ENCODE assay signal across 8 cellular contexts in genomic region chr3:52456800-52457183, GRCh38. TPM values are rescaled to one million over a fixed set of nuclear protein-coding genes. Genes with fewer than 3 reads are reported as not detected.
A peak's percentile ranks its signal among the peaks of the same experiment; 100 is the strongest.
DNase-seq lines count a peak whose midpoint lies in the region; ATAC-seq, FAIRE-seq and TF ChIP-seq lines count a peak whose summit lies in the region.

No MANE protein-coding gene starts in this region.

- no peak for TF ChIP-seq CTCF in GM12878 (IDR thresholded peaks at IDR 0.05 in 2 of 3, conservative IDR thresholded peaks at IDR 0.05 in 1 of 3; ENCODE audit: control insufficient read depth in 2 of 3, extremely low read depth in 1 of 3, insufficient read depth in 1 of 3, low read depth in 3 of 3, low read length in 3 of 3)
- TF ChIP-seq CTCF in lung (IDR thresholded peaks at IDR 0.05; ENCODE audit: control extremely low read depth, extremely low read depth), result no peak
- no peak for TF ChIP-seq CTCF in upper lobe of right lung (IDR thresholded peaks at IDR 0.05)
- TF ChIP-seq CTCF in GM13977 (IDR thresholded peaks at IDR 0.05; ENCODE audit: extremely low read depth, insufficient read depth, missing control alignments), result no peak

- no peaks in the 10 kb centered on the region for H3K9me3 Mint-ChIP-seq in activated naive CD4-positive, alpha-beta T cell treated with anti-CD3 and anti-CD28 coated beads, Interleukin-2, amount 50 U/mL, for 24 hours

- SMC1A ChIA-PET in GM12878 (lab: Charles Lee; ENCODE audit: uncharacterized antibody, unreplicated experiment), result interaction anchor here (0.8 to 2.0 kb wide), 2 partner anchors 11 to 78 kb away, joined by 3 to 6 read pairs; partner anchors contain the start of gene SEMA3G

- ATAC-seq in GM12878, result no peak
- ATAC-seq in lung (ENCODE audit: insufficient read depth, low FRiP score), result no peak
- no peak for ATAC-seq in upper lobe of right lung
- ATAC-seq in esophagus mucosa, result no peak

- H3K4me1 ChIP-seq in GM12878 (ENCODE audit: control insufficient read depth, insufficient read depth, low read length) (peaks cover 36% of the 10 kb centered on the region), lung (ENCODE audit: control insufficient read depth in 2 of 2, insufficient read depth in 2 of 2, low read length in 2 of 2) (peaks cover 0 to 15% of the 10 kb centered on the region in 2 donors), upper lobe of right lung (peaks cover 24% of the 10 kb centered on the region)

- no peak for TF ChIP-seq EP300 in GM12878 (IDR thresholded peaks at IDR 0.05; ENCODE audit: borderline replicate concordance in 1 of 2, control insufficient read depth in 1 of 2, low read depth in 2 of 2, low read length in 2 of 2)

- intact Hi-C loops in GM12878 (cut with micrococcal nuclease; ENCODE audit: unreplicated experiment), result loop anchor here (5.0 to 10.0 kb wide), 2 partner anchors 81 to 228 kb away; partner anchors contain the start of genes GNL3, PBRM1 and UQCC5
- intact Hi-C loops in upper lobe of right lung (cut with DNase I), result no loop called here

- CTCF ChIA-PET in GM12878 (lab: Yijun Ruan, JAX), result interaction anchor here (1.5 to 5.1 kb wide), 3 partner anchors 10 to 117 kb away, joined by 3 to 34 read pairs (median 6); partner anchors contain the start of gene SEMA3G

- FAIRE-seq in GM12878 (lab: Jason Lieb, UNC), result no peak

- no peak for DNase-seq in activated naive CD4-positive, alpha-beta T cell treated with Interleukin-2 at 50 U/mL for 16 hours
- DNase-seq in GM12878 (ENCODE audit: low read depth, low spot score) (no peak), lung (ENCODE audit: low spot score) (no peak), upper lobe of right lung (no peak), GM13977 (ENCODE audit: low spot score) (no peak), NCI-H345 (lab: John Stamatoyannopoulos, UW) (no peak)

- WGBS in GM12878 (ENCODE audit: insufficient coverage, insufficient replicate concordance, low lambda C conversion rate, missing lambda C conversion rate), result 91% methylated on average over 5 of the region's 5 CpGs
- 79 to 91% methylated on average over 5 of the region's 5 CpGs for WGBS in lung, 2 donors

- peak overlapping the region; percentile 98 for H3K4me2 ChIP-seq in GM12878 (ENCODE audit: control insufficient read depth, insufficient read depth)

- RAD21 ChIA-PET in GM12878 (lab: Charles Lee; ENCODE audit: unreplicated experiment), result no interaction called here

- BruUV-seq in GM12878 (replicated peaks; lab: Mats Ljungman, UMichigan), result TSS peak; percentile 59

- H3K36me3 Mint-ChIP-seq in activated naive CD4-positive, alpha-beta T cell treated with anti-CD3 and anti-CD28 coated beads, Interleukin-2, amount 50 U/mL, for 24 hours, result peaks cover 3% of the 10 kb centered on the region

- peak overlapping the region; percentile 93 for H3K4me3 Mint-ChIP-seq in activated naive CD4-positive, alpha-beta T cell treated with anti-CD3 and anti-CD28 coated beads, Interleukin-2, amount 50 U/mL, for 24 hours

- no peak; the same call in 1 of the 2 replicates for TF ChIP-seq POLR2A in GM12878 (IDR thresholded peaks at IDR 0.05; ENCODE audit: low read depth, low read length)

- H4K20me1 ChIP-seq in GM12878 (ENCODE audit: control insufficient read depth, insufficient read depth), result no peaks in the 10 kb centered on the region

- no peak overlapping the region for H3K9ac ChIP-seq in GM12878 (ENCODE audit: control insufficient read depth, insufficient read depth, low read length)

- H3K4me3 ChIP-seq in GM12878 (peak overlapping the region; percentile 88), lung (peak overlapping the region; percentile 46), upper lobe of right lung (peak overlapping the region; percentile 74)

- H3K79me2 ChIP-seq in GM12878 (ENCODE audit: control insufficient read depth, insufficient read depth, low read length), result peaks cover 26% of the 10 kb centered on the region

- peaks cover 49% of the 10 kb centered on the region for H3K4me1 Mint-ChIP-seq in activated naive CD4-positive, alpha-beta T cell treated with anti-CD3 and anti-CD28 coated beads, Interleukin-2, amount 50 U/mL, for 24 hours

- POLR2A ChIA-PET in GM12878 (lab: Charles Lee), result interaction anchor here (0.6 to 1.7 kb wide), 3 partner anchors 8 to 512 kb away, joined by 3 to 4 read pairs (median 4); no protein-coding TSS in a partner anchor

- TF ChIP-seq RAD21 in GM12878 (IDR thresholded peaks at IDR 0.05; ENCODE audit: insufficient read depth, low read depth, low read length), result no peak

- peaks cover 0 to 14% of the 10 kb centered on the region in 2 experiments; a peak in 3 of 4 replicates for H3K36me3 ChIP-seq in GM12878 (ENCODE audit: control insufficient read depth in 2 of 2, insufficient read depth in 2 of 2, low read length in 1 of 2)
- peaks cover 5 to 11% of the 10 kb centered on the region in 2 donors for H3K36me3 ChIP-seq in lung (ENCODE audit: control insufficient read depth in 2 of 2, insufficient read depth in 2 of 2, low read length in 2 of 2)
- H3K36me3 ChIP-seq in upper lobe of right lung, result peaks cover 35% of the 10 kb centered on the region

- H3K27ac ChIP-seq in GM12878 (ENCODE audit: control insufficient read depth, insufficient read depth) (no peak overlapping the region), lung (ENCODE audit: low read depth in 1 of 2, low read length in 1 of 2) (peak overlapping the region; percentile 48 to 88), upper lobe of right lung (peak overlapping the region; percentile 95)

- in situ Hi-C loops in GM12878 (cut with MboI) (no loop called here), GM13977 (cut with MboI; ENCODE audit: low pct_unique_long_range_greater_than_20kb, low sequenced_read_pairs, unreplicated experiment) (no loop called here)

- H2AFZ ChIP-seq in GM12878 (ENCODE audit: control insufficient read depth, low read depth, low read length), result no peak overlapping the region

- H3K27ac Mint-ChIP-seq in activated naive CD4-positive, alpha-beta T cell treated with anti-CD3 and anti-CD28 coated beads, Interleukin-2, amount 50 U/mL, for 24 hours, result peak overlapping the region; percentile 78

- H3K9me3 ChIP-seq in GM12878 (replicated peaks; ENCODE audit: control insufficient read depth, insufficient read depth, low read length) (no peaks in the 10 kb centered on the region), lung (ENCODE audit: control insufficient read depth in 2 of 2, insufficient read depth in 1 of 2, low read length in 1 of 2) (no peaks in the 10 kb centered on the region), upper lobe of right lung (no peaks in the 10 kb centered on the region)

- no peaks in the 10 kb centered on the region for H3K27me3 ChIP-seq in GM12878 (replicated peaks in 1 of 2; ENCODE audit: control insufficient read depth in 2 of 2, insufficient read depth in 2 of 2, low read length in 1 of 2)
- no peaks in the 10 kb centered on the region for H3K27me3 ChIP-seq in lung (ENCODE audit: control insufficient read depth, insufficient read depth)
- no peaks in the 10 kb centered on the region for H3K27me3 ChIP-seq in upper lobe of right lung

- no peaks in the 10 kb centered on the region for H3K27me3 Mint-ChIP-seq in activated naive CD4-positive, alpha-beta T cell treated with anti-CD3 and anti-CD28 coated beads, Interleukin-2, amount 50 U/mL, for 24 hours

RNA-seq across cellular contexts. Expression of gene NISCH, which starts 1.4 kb away (rescaled TPM):
- total RNA-seq in GM12878 (2013; cell fraction: nucleolus; rRNA removed), result 170 and 189 TPM in 2 replicates
- total RNA-seq in GM12878 (2014; rRNA removed) (36.3 and 36.5 TPM in 2 replicates), GM12878 (2014; rRNA removed; fragmentation: Illumina TruSeq; extraction: Trizol) (16.1 and 16.6 TPM in 2 replicates), GM12878 (2021) (42.5 and 52.5 TPM in 2 replicates), lung (100 to 1,000 TPM in 1 of 2 donors, 10 to 100 TPM in 1; 80.0 to 127 TPM), upper lobe of right lung (94.6 TPM), esophagus mucosa (38.0 TPM)
- polyA plus RNA-seq in GM12878 (2011; ENCODE audit: low read depth), result 16.4 TPM
- polyA plus RNA-seq in GM12878 (2011; rRNA removed) (26.9 and 39.0 TPM in 2 replicates), GM12878 (2014; fragmentation: Illumina TruSeq; extraction: Trizol) (19.2 and 25.0 TPM in 2 replicates), GM12878 (2014; fragmentation: Nextera tagmentation; extraction: Ambion mirVana) (1 to 10 TPM in 1 of 2 experiments, under 1 TPM in 1; 0.76 to 1.5 TPM), GM12878 (2014; rRNA removed) (45.3 and 48.9 TPM in 2 replicates), GM12878 (2016; fragmentation: Nextera tagmentation; extraction: Ambion mirVana) (10 to 100 TPM; 23.7 to 24.2 TPM), lung (10 to 100 TPM; 37.8 to 47.3 TPM)
- polyA plus RNA-seq in GM12878 (2011; cell fraction: cytosol; rRNA removed), result 37.5 and 47.9 TPM in 2 replicates
- polyA plus RNA-seq in GM12878 (2011; cell fraction: nucleus; rRNA removed), result 404 and 409 TPM in 2 replicates
- polyA plus RNA-seq in GM12878 (2012), result 32.7 and 32.8 TPM in 2 replicates
- 39.2 and 53.1 TPM in 2 replicates for polyA minus RNA-seq in GM12878 (2011; rRNA and poly(A)+ RNA removed)
- polyA minus RNA-seq in GM12878 (2011; cell fraction: cytosol; rRNA and poly(A)+ RNA removed), result 20.0 and 23.0 TPM in 2 replicates
- polyA minus RNA-seq in GM12878 (2011; cell fraction: nucleus; rRNA and poly(A)+ RNA removed), result 51.7 and 84.7 TPM in 2 replicates

RNA-seq across cellular contexts. Expression of gene TNNC1, which starts 3.0 kb away (rescaled TPM):
- not detected in 2 replicates for total RNA-seq in GM12878 (2013; cell fraction: nucleolus; rRNA removed)
- total RNA-seq in GM12878 (2014; rRNA removed) (0.60 and 0.96 TPM in 2 replicates), GM12878 (2014; rRNA removed; fragmentation: Illumina TruSeq; extraction: Trizol) (0.46 TPM in 1 of 2 replicates, not detected in the other), GM12878 (2021) (0.41 TPM in 1 of 2 replicates, not detected in the other), lung (10 to 100 TPM; 31.3 to 35.6 TPM), upper lobe of right lung (88.9 TPM), esophagus mucosa (0.88 TPM)
- not detected for polyA plus RNA-seq in GM12878 (2011; ENCODE audit: low read depth)
- polyA plus RNA-seq in GM12878 (2011; rRNA removed) (1.3 and 1.8 TPM in 2 replicates), GM12878 (2014; fragmentation: Illumina TruSeq; extraction: Trizol) (0.35 and 0.46 TPM in 2 replicates), GM12878 (2014; fragmentation: Nextera tagmentation; extraction: Ambion mirVana) (under 1 TPM in 1 of 2 experiments, not detected in 1; 0.13 TPM), GM12878 (2014; rRNA removed) (0.77 and 0.85 TPM in 2 replicates), GM12878 (2016; fragmentation: Nextera tagmentation; extraction: Ambion mirVana) (under 1 TPM; 0.40 to 0.66 TPM), lung (100 to 1,000 TPM in 1 of 2 donors, 10 to 100 TPM in 1; 17.3 to 250 TPM)
- polyA plus RNA-seq in GM12878 (2011; cell fraction: cytosol; rRNA removed), result 1.1 and 1.4 TPM in 2 replicates
- 4.0 and 5.2 TPM in 2 replicates for polyA plus RNA-seq in GM12878 (2011; cell fraction: nucleus; rRNA removed)
- polyA plus RNA-seq in GM12878 (2012), result 2.0 and 2.3 TPM in 2 replicates
- 0.46 and 0.59 TPM in 2 replicates for polyA minus RNA-seq in GM12878 (2011; rRNA and poly(A)+ RNA removed)
- not detected in 2 replicates for polyA minus RNA-seq in GM12878 (2011; cell fraction: cytosol; rRNA and poly(A)+ RNA removed)
- polyA minus RNA-seq in GM12878 (2011; cell fraction: nucleus; rRNA and poly(A)+ RNA removed), result 3.3 TPM in 1 of 2 replicates, not detected in the other

RNA-seq across cellular contexts. Expression of gene SEMA3G, which starts 11.9 kb away (rescaled TPM):
- 0.15 TPM in 1 of 2 replicates, not detected in the other for total RNA-seq in GM12878 (2013; cell fraction: nucleolus; rRNA removed)
- total RNA-seq in GM12878 (2014; rRNA removed) (0.05 TPM in 1 of 2 replicates, not detected in the other), GM12878 (2014; rRNA removed; fragmentation: Illumina TruSeq; extraction: Trizol) (not detected in 2 replicates), GM12878 (2021) (0.27 TPM in 1 of 2 replicates, not detected in the other), lung (10 to 100 TPM; 10.6 to 30.8 TPM), upper lobe of right lung (27.6 TPM), esophagus mucosa (2.7 TPM)
- not detected for polyA plus RNA-seq in GM12878 (2011; ENCODE audit: low read depth)
- polyA plus RNA-seq in GM12878 (2011; rRNA removed) (not detected in 2 replicates), GM12878 (2014; fragmentation: Illumina TruSeq; extraction: Trizol) (0.03 TPM in 1 of 2 replicates, not detected in the other), GM12878 (2014; fragmentation: Nextera tagmentation; extraction: Ambion mirVana) (not detected), GM12878 (2014; rRNA removed) (0.04 TPM in 1 of 2 replicates, not detected in the other), GM12878 (2016; fragmentation: Nextera tagmentation; extraction: Ambion mirVana) (not detected), lung (10 to 100 TPM in 1 of 2 donors, 1 to 10 TPM in 1; 5.1 to 19.1 TPM)
- not detected in 2 replicates for polyA plus RNA-seq in GM12878 (2011; cell fraction: cytosol; rRNA removed)
- polyA plus RNA-seq in GM12878 (2011; cell fraction: nucleus; rRNA removed), result not detected in 2 replicates
- not detected in 2 replicates for polyA plus RNA-seq in GM12878 (2012)
- polyA minus RNA-seq in GM12878 (2011; rRNA and poly(A)+ RNA removed), result not detected in 2 replicates
- polyA minus RNA-seq in GM12878 (2011; cell fraction: cytosol; rRNA and poly(A)+ RNA removed), result not detected in 2 replicates
- not detected in 2 replicates for polyA minus RNA-seq in GM12878 (2011; cell fraction: nucleus; rRNA and poly(A)+ RNA removed)

RNA-seq across cellular contexts. Expression of gene STAB1, which starts 38.3 kb away (rescaled TPM):
- total RNA-seq in GM12878 (2013; cell fraction: nucleolus; rRNA removed), result 0.22 and 0.23 TPM in 2 replicates
- total RNA-seq in GM12878 (2014; rRNA removed) (not detected in 2 replicates), GM12878 (2014; rRNA removed; fragmentation: Illumina TruSeq; extraction: Trizol) (not detected in 2 replicates), GM12878 (2021) (0.35 and 0.46 TPM in 2 replicates), lung (100 to 1,000 TPM in 1 of 2 donors, 10 to 100 TPM in 1; 53.1 to 205 TPM), upper lobe of right lung (152 TPM), esophagus mucosa (21.2 TPM)
- polyA plus RNA-seq in GM12878 (2011; ENCODE audit: low read depth), result not detected
- polyA plus RNA-seq in GM12878 (2011; rRNA removed) (not detected in 2 replicates), GM12878 (2014; fragmentation: Illumina TruSeq; extraction: Trizol) (not detected in 2 replicates), GM12878 (2014; fragmentation: Nextera tagmentation; extraction: Ambion mirVana) (not detected), GM12878 (2014; rRNA removed) (not detected in 2 replicates), GM12878 (2016; fragmentation: Nextera tagmentation; extraction: Ambion mirVana) (not detected), lung (100 to 1,000 TPM; 182 to 220 TPM)
- polyA plus RNA-seq in GM12878 (2011; cell fraction: cytosol; rRNA removed), result 0.02 TPM in 1 of 2 replicates, not detected in the other
- polyA plus RNA-seq in GM12878 (2011; cell fraction: nucleus; rRNA removed), result 0.13 and 0.42 TPM in 2 replicates
- 0.11 TPM in 1 of 2 replicates, not detected in the other for polyA plus RNA-seq in GM12878 (2012)
- polyA minus RNA-seq in GM12878 (2011; rRNA and poly(A)+ RNA removed), result 0.15 TPM in 1 of 2 replicates, not detected in the other
- polyA minus RNA-seq in GM12878 (2011; cell fraction: cytosol; rRNA and poly(A)+ RNA removed), result not detected in 2 replicates
- 0.10 TPM in 1 of 2 replicates, not detected in the other for polyA minus RNA-seq in GM12878 (2011; cell fraction: nucleus; rRNA and poly(A)+ RNA removed)

RNA-seq across cellular contexts. Expression of gene PHF7, which starts 46.3 kb away (rescaled TPM):
- 10.5 and 11.4 TPM in 2 replicates for total RNA-seq in GM12878 (2013; cell fraction: nucleolus; rRNA removed)
- 7.7 and 7.8 TPM in 2 replicates for total RNA-seq in GM12878 (2014; rRNA removed)
- total RNA-seq in GM12878 (2014; rRNA removed; fragmentation: Illumina TruSeq; extraction: Trizol), result 7.7 and 8.0 TPM in 2 replicates
- 7.0 and 7.6 TPM in 2 replicates for total RNA-seq in GM12878 (2021)
- polyA plus RNA-seq in GM12878 (2011; ENCODE audit: low read depth), result 2.1 TPM
- polyA plus RNA-seq in GM12878 (2011; rRNA removed), result 11.1 and 14.7 TPM in 2 replicates
- polyA plus RNA-seq in GM12878 (2011; cell fraction: cytosol; rRNA removed), result 6.8 and 7.5 TPM in 2 replicates
- 17.2 and 18.8 TPM in 2 replicates for polyA plus RNA-seq in GM12878 (2011; cell fraction: nucleus; rRNA removed)
- 4.4 and 6.0 TPM in 2 replicates for polyA plus RNA-seq in GM12878 (2012)
- polyA plus RNA-seq in GM12878 (2014; fragmentation: Illumina TruSeq; extraction: Trizol), result 7.5 and 8.3 TPM in 2 replicates
- polyA plus RNA-seq in GM12878 (2014; fragmentation: Nextera tagmentation; extraction: Ambion mirVana), result 1 to 10 TPM; 1.3 to 3.4 TPM
- polyA plus RNA-seq in GM12878 (2014; rRNA removed), result 6.5 and 11.1 TPM in 2 replicates
- polyA plus RNA-seq in GM12878 (2016; fragmentation: Nextera tagmentation; extraction: Ambion mirVana), result 10 to 100 TPM in 1 of 2 experiments, 1 to 10 TPM in 1; 9.8 to 12.8 TPM
- polyA minus RNA-seq in GM12878 (2011; rRNA and poly(A)+ RNA removed), result 7.3 and 9.6 TPM in 2 replicates
- polyA minus RNA-seq in GM12878 (2011; cell fraction: cytosol; rRNA and poly(A)+ RNA removed), result 2.8 and 3.9 TPM in 2 replicates
- polyA minus RNA-seq in GM12878 (2011; cell fraction: nucleus; rRNA and poly(A)+ RNA removed), result 4.8 and 7.3 TPM in 2 replicates
- 1 to 10 TPM; 6.5 to 7.1 TPM for total RNA-seq in lung
- polyA plus RNA-seq in lung, result 1 to 10 TPM; 3.9 to 5.4 TPM
- total RNA-seq in upper lobe of right lung, result 6.8 TPM
- total RNA-seq in esophagus mucosa, result 6.0 TPM

Comparison
In these comparisons a context has a peak if more than half of its experiments do, and no peak if none do; other contexts are left out.
1. RNA of gene TNNC1, which starts 3.0 kb away (total RNA-seq): 88.9 TPM in upper lobe of right lung (single experiment) and 31.3 to 35.6 TPM in lung; 0.88 TPM in esophagus mucosa (single experiment) and 0.41 to 0.96 TPM in GM12878; every median in the first group is over 10 times any median in the second.
2. Peak in every context shown above with its lines, with median percentiles within 50 percentile points of each other: H3K4me3 ChIP-seq.